8 cellular contexts compared by ENCODE assay signal in genomic region chr10:22437620-22438588, GRCh38.
A peak's percentile ranks its signal among the peaks of the same experiment; 100 is the strongest.
DNase-seq lines count a peak whose midpoint lies in the region; TF ChIP-seq lines count a peak whose summit lies in the region.

No MANE protein-coding gene starts in this region.

- no peaks in the 10 kb centered on the region for H3K36me3 ChIP-seq in brain microvascular endothelial cell (replicated peaks)

- H3K14ac ChIP-seq in H9 (ENCODE audit: insufficient read depth, low read length) = peak overlapping the region; percentile 84

- H3K23me2 ChIP-seq in H9 (ENCODE audit: insufficient read length, low read depth, low read length, poor library complexity, severe bottlenecking) = peaks cover 14% of the 10 kb centered on the region

- no peak overlapping the region for H2AFZ ChIP-seq in H9 (ENCODE audit: low read length)

- WGBS in H9 (ENCODE audit: extremely low coverage, insufficient read length, low lambda C conversion rate) = no CpG with 5 or more reads among the region's 27 CpGs

- H3K4me3 Mint-ChIP-seq in H9 = peak overlapping the region; percentile 67 to 84

- H3K9me3 ChIP-seq in H9 (ENCODE audit: control insufficient read depth, low read depth, low read length) = no peaks in the 10 kb centered on the region

- H2BK12ac ChIP-seq in H9 (ENCODE audit: insufficient read length, low read depth, low read length) = no peak overlapping the region

- no peak overlapping the region for H3K23ac ChIP-seq in H9 (ENCODE audit: insufficient read length, low read depth, low read length)

- no peaks in the 10 kb centered on the region for H4K20me1 ChIP-seq in H9 (ENCODE audit: control insufficient read depth, insufficient read depth, insufficient read length)

- H3K9ac ChIP-seq in H9 (ENCODE audit: extremely low read depth, insufficient read length, low read length) = peak overlapping the region; percentile 6

- H3K9me3 Mint-ChIP-seq in H9 = no peaks in the 10 kb centered on the region; a peak in 2 of 5 replicates

- no peaks in the 10 kb centered on the region for H3K36me3 Mint-ChIP-seq in H9 (ENCODE audit: insufficient read depth in 1 of 3, low read depth in 3 of 3)

- peak overlapping the region; percentile 91 for H3K4me2 ChIP-seq in H9 (ENCODE audit: insufficient read depth, insufficient read length, low read length)

- no peaks in the 10 kb centered on the region for H3K79me2 ChIP-seq in H9 (ENCODE audit: insufficient read depth, low read length)

- H4K91ac ChIP-seq in H9 (ENCODE audit: insufficient read length, low read depth, low read length) = no peak overlapping the region

- H4K8ac ChIP-seq in H9 (replicated peaks; ENCODE audit: insufficient read length, low read depth, low read length) = no peak overlapping the region

- H3T11ph ChIP-seq in H9 (ENCODE audit: low read length) = no peak overlapping the region

- no peak overlapping the region for H2AK5ac ChIP-seq in H9 (ENCODE audit: insufficient read length, low read length)

- peak overlapping the region; percentile 74 for H3K4me3 ChIP-seq in brain microvascular endothelial cell (ENCODE audit: low read depth, low read length)

- DNase-seq in NCI-H1105 treated with DMSO at 0.1 percent for 48 hours (lab: John Stamatoyannopoulos, UW) (peak; percentile 50), NCI-H1105 (lab: John Stamatoyannopoulos, UW) (no peak), H9 (no peak), NCI-H146 (lab: John Stamatoyannopoulos, UW) (peak; percentile 58), brain microvascular endothelial cell (no peak), left kidney (ENCODE audit: low read depth, low spot score) (peak; percentile 83), NCI-H1930 (lab: John Stamatoyannopoulos, UW) (no peak)
- DNase-seq in stimulated activated CD8-positive, alpha-beta memory T cell treated with anti-CD3 and anti-CD28 coated beads, Interleukin-7, amount 100 ng/mL, for 4 hours (ENCODE audit: low read depth in 2 of 2) = peak; percentile 11 to 38

- no peak overlapping the region for H2BK5ac ChIP-seq in H9 (ENCODE audit: insufficient read length, low read length)

- in situ Hi-C loops in brain microvascular endothelial cell (cut with HindIII; ENCODE audit: low pct_ligation_motif_present, low sequenced_read_pairs) = no loop called here

- no peak overlapping the region for H3K4ac ChIP-seq in H9 (ENCODE audit: low read depth, low read length)

- no peaks in the 10 kb centered on the region for H3K79me1 ChIP-seq in H9 (ENCODE audit: insufficient read depth, low read depth, low read length, poor library complexity, severe bottlenecking)

- no peak overlapping the region for H3K18ac ChIP-seq in H9 (ENCODE audit: insufficient read length, low read depth, low read length)

- no peaks in the 10 kb centered on the region for H3K4me1 ChIP-seq in H9 (ENCODE audit: insufficient read depth, low read length)

- no peak overlapping the region for H3K56ac ChIP-seq in H9 (ENCODE audit: insufficient read length, low read depth, low read length)

- H3K27me3 Mint-ChIP-seq in H9 (ENCODE audit: low read depth) = peaks cover 95% of the 10 kb centered on the region

- H3K27ac ChIP-seq in H9 (ENCODE audit: insufficient read length, low read depth, low read length) (no peak overlapping the region), brain microvascular endothelial cell (peak overlapping the region; percentile 84)

- H2BK15ac ChIP-seq in H9 (ENCODE audit: low read depth, low read length) = no peak overlapping the region

- TF ChIP-seq CTCF in H9 (conservative IDR thresholded peaks at IDR 0.05) (no peak), brain microvascular endothelial cell (IDR thresholded peaks at IDR 0.05; ENCODE audit: low read depth, low read length, missing control alignments) (no peak)

- H3K27me3 ChIP-seq in H9 (ENCODE audit: insufficient read depth, low read length) = peaks cover 31% of the 10 kb centered on the region; the same call in 1 of the 2 replicates
- H3K27me3 ChIP-seq in brain microvascular endothelial cell (replicated peaks) = no peaks in the 10 kb centered on the region

- no peak overlapping the region for H2BK120ac ChIP-seq in H9 (ENCODE audit: low read depth, low read length, poor library complexity, severe bottlenecking)

- H3K27ac Mint-ChIP-seq in H9 = no peak overlapping the region; a peak in 1 of 7 replicates

- H3K4me1 Mint-ChIP-seq in H9 = peaks cover 9 to 10% of the 10 kb centered on the region in 2 experiments

- no peak overlapping the region for H4K5ac ChIP-seq in H9 (ENCODE audit: insufficient read length, low read depth, low read length)

- H2BK20ac ChIP-seq in H9 (ENCODE audit: low read depth, low read length, poor library complexity, severe bottlenecking) = no peak overlapping the region

Comparison
In these comparisons a context has a peak if more than half of its experiments do, and no peak if none do; other contexts are left out.
1. DNase-seq: peak in NCI-H1105 treated with DMSO at 0.1 percent for 48 hours (single experiment), NCI-H146 (single experiment), left kidney (single experiment) and stimulated activated CD8-positive, alpha-beta memory T cell treated with anti-CD3 and anti-CD28 coated beads, Interleukin-7, amount 100 ng/mL, for 4 hours (2 of 2); none in NCI-H1105 (single experiment), H9 (single experiment), brain microvascular endothelial cell (single experiment) and NCI-H1930 (0 of 2).